ENCODE assay signal across 9 cellular contexts in genomic region chrX:149525389-149525788, GRCh38. TPM values are rescaled to one million over a fixed set of nuclear protein-coding genes. Genes with fewer than 3 reads are reported as not detected.
DNase-seq lines count a peak whose midpoint lies in the region; ATAC-seq and TF ChIP-seq lines count a peak whose summit lies in the region.
"Not testable (repeated sequence)": the region's sequence is repeated elsewhere in the genome, so short reads cannot be mapped to it uniquely, and the experiment has no call there.
"Had no signal": no experiment of that assay in that cellular context is flagged by ENCODE, and none has a peak within 500 bp of the region (broad histone marks: within the 10 kb centered on the region; RNA-seq: fewer than 3 reads in every experiment).

No MANE protein-coding gene starts in this region.

- CTCF ChIA-PET in CD4-positive, alpha-beta T cell (lab: Charles Lee) = not testable (repeated sequence)

- POLR2A ChIA-PET in CD4-positive, alpha-beta T cell (lab: Charles Lee) = interaction anchor here (2.4 kb wide), 1 partner anchor 15 kb away, joined by 12 read pairs; the partner anchor contains the start of gene EOLA1

- not testable (repeated sequence) for H3F3A ChIP-seq in smooth muscle cell (ENCODE audit: low read depth)

- H3K36me3 Mint-ChIP-seq in CD4-positive, alpha-beta T cell (ENCODE audit: low read depth) = not testable (repeated sequence)

- H3K27ac ChIP-seq in CD4-positive, alpha-beta T cell (ENCODE audit: low read depth, low read length) = peak overlapping the region; percentile 56
- peak overlapping the region; percentile 89 for H3K27ac ChIP-seq in smooth muscle cell (ENCODE audit: low read depth)

- not testable (repeated sequence) for TF ChIP-seq CTCF in CD4-positive, alpha-beta T cell (IDR thresholded peaks at IDR 0.05); smooth muscle cell (IDR thresholded peaks at IDR 0.05; ENCODE audit: borderline replicate concordance, insufficient read depth, poor library complexity, severe bottlenecking)

- H3K27me3 Mint-ChIP-seq in CD4-positive, alpha-beta T cell = not testable (repeated sequence)

- not testable (repeated sequence) for H3K4me2 ChIP-seq in smooth muscle cell

- not testable (repeated sequence) for H2AFZ ChIP-seq in smooth muscle cell (ENCODE audit: low read depth)

- not testable (repeated sequence) for H4K20me1 ChIP-seq in smooth muscle cell (ENCODE audit: low read depth)

- peak overlapping the region; percentile 88 for H3K27ac Mint-ChIP-seq in CD4-positive, alpha-beta T cell

- H3K4me3 Mint-ChIP-seq in CD4-positive, alpha-beta T cell = peak overlapping the region; percentile 62

- not testable (repeated sequence) for H3K4me3 ChIP-seq in smooth muscle cell

- intact Hi-C loops in CD4-positive, alpha-beta T cell (cut with DNase I, micrococcal nuclease); Right ventricle myocardium superior (cut with DNase I): not testable (repeated sequence)

- peak overlapping the region; percentile 80 for H3K9ac ChIP-seq in smooth muscle cell (ENCODE audit: low read depth)

- H3K4me1 ChIP-seq in smooth muscle cell (ENCODE audit: low read depth) = not testable (repeated sequence)

- peak; percentile 51 to 83 (median 58) for DNase-seq in CD4-positive, alpha-beta T cell
- DNase-seq in NCI-H146 treated with DMSO at 0.1 percent for 48 hours (lab: John Stamatoyannopoulos, UW; ENCODE audit: unreplicated experiment) (peak; percentile 2), T-helper 1 cell (peak; percentile 55 to 77 (median 64)), Right ventricle myocardium superior (peak; percentile 59)
- DNase-seq in activated effector memory CD4-positive, alpha-beta T cell treated with anti-CD3 and anti-CD28 coated beads, Interleukin-2, amount 50 U/mL, for 16 hours = peak; percentile 87
- not testable (repeated sequence) for DNase-seq in smooth muscle cell (lab: John Stamatoyannopoulos, UW; ENCODE audit: unreplicated experiment)

- peak; percentile 80 for ATAC-seq in CD4-positive, alpha-beta T cell (ENCODE audit: poor library complexity)
- ATAC-seq in GM19372 (IDR thresholded peaks at IDR 0.05; ENCODE audit: low read depth, unreplicated experiment) (peak; percentile 85), HG03066 (IDR thresholded peaks at IDR 0.05; ENCODE audit: low read depth, unreplicated experiment) (peak; percentile 93), Right ventricle myocardium superior (ENCODE audit: poor library complexity) (peak; percentile 51)

- H3K9me3 Mint-ChIP-seq in CD4-positive, alpha-beta T cell = not testable (repeated sequence)

- WGBS in smooth muscle cell (ENCODE audit: low lambda C conversion rate) = 29% methylated on average over 4 of the region's 10 CpGs

- H3K9me3 ChIP-seq in CD4-positive, alpha-beta T cell (ENCODE audit: control insufficient read depth, low read length); smooth muscle cell (replicated peaks; ENCODE audit: low read depth): not testable (repeated sequence)

- H3K27me3 ChIP-seq in CD4-positive, alpha-beta T cell (ENCODE audit: control insufficient read depth, insufficient read depth, low read length); smooth muscle cell (ENCODE audit: low read depth): not testable (repeated sequence)

- H3K36me3 ChIP-seq in smooth muscle cell (ENCODE audit: low read depth) = not testable (repeated sequence)

- H3K4me1 Mint-ChIP-seq in CD4-positive, alpha-beta T cell (ENCODE audit: low read depth) = peaks cover 46% of the 10 kb centered on the region

- not testable (repeated sequence) for H3K79me2 ChIP-seq in smooth muscle cell (ENCODE audit: low read depth)

RNA-seq across cellular contexts. Expression of gene EOLA1, which starts 15.4 kb away (rescaled TPM):
- total RNA-seq in CD4-positive, alpha-beta T cell = 10 to 100 TPM; 63.1 to 68.5 TPM
- total RNA-seq in Right ventricle myocardium superior = 26.9 TPM
- 9.6 and 11.7 TPM in 2 replicates for total RNA-seq in smooth muscle cell
- 12.9 and 15.9 TPM in 2 replicates for polyA plus RNA-seq in smooth muscle cell

RNA-seq across cellular contexts. Expression of gene IDS, which starts 20.3 kb away (rescaled TPM):
- total RNA-seq in CD4-positive, alpha-beta T cell = 100 to 1,000 TPM; 256 to 260 TPM
- total RNA-seq in Right ventricle myocardium superior (75.9 TPM), smooth muscle cell (96.8 and 111 TPM in 2 replicates)
- polyA plus RNA-seq in smooth muscle cell = 70.5 and 102 TPM in 2 replicates

RNA-seq across cellular contexts. Expression of gene HSFX3, which starts 24.3 kb away (rescaled TPM):
- total RNA-seq in CD4-positive, alpha-beta T cell = not detected
- total RNA-seq in Right ventricle myocardium superior (not detected), smooth muscle cell (not detected in 2 replicates)
- not detected in 2 replicates for polyA plus RNA-seq in smooth muscle cell
- total RNA-seq: lower leg skin had no signal
